10 cellular contexts compared by ENCODE assay signal in genomic region chr19:40968065-40968464, GRCh38. TPM values are rescaled to one million over a fixed set of nuclear protein-coding genes. Genes with fewer than 3 reads are reported as not detected.
"Had no signal": no experiment of that assay in that cellular context is flagged by ENCODE, and none has a peak within 500 bp of the region (broad histone marks: within the 10 kb centered on the region; RNA-seq: fewer than 3 reads in every experiment).

No MANE protein-coding gene starts in this region.

RNA-seq across cellular contexts. Expression of gene CYP2B6, which starts 23.0 kb away (rescaled TPM):
- total RNA-seq: subcutaneous adipose tissue, temporal lobe, thoracic aorta, thyroid gland, tibial nerve, ureter, urinary bladder, uterus, vagina had no signal
- polyA plus RNA-seq: stomach had no signal
